ENCODE assay signal across 27 cellular contexts in the genomic region with DNA sequence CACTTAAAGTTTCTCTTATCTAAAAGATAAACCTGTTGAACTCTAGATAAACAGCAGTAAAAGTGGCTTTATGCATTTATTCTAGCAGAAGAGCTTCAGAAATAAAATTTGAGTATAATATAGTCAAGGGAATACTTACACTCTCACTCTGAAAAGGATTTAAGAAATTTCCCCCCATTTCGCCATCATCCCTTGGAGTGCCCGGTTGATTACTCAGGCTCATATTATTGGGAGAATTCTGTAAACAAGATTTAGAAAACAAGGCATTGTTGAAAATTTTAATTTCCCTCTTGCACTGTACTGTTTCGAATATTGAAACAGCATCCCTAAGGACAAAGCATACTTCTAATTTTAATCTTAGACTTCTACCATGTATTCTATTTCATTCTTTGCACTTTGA. TPM values are rescaled to one million over a fixed set of nuclear protein-coding genes. Genes with fewer than 3 reads are reported as not detected.
DNase-seq lines count a peak whose midpoint lies in the region; TF ChIP-seq lines count a peak whose summit lies in the region.
"Had no signal": no experiment of that assay in that cellular context is flagged by ENCODE, and none has a peak within 500 bp of the region (broad histone marks: within the 10 kb centered on the region; RNA-seq: fewer than 3 reads in every experiment).

No MANE protein-coding gene starts in this region.

- CTCF ChIA-PET in HEK293T (lab: Yijun Ruan, JAX): interaction anchor here (0.6 kb wide), 1 partner anchor 841 kb away, joined by 5 read pairs; no protein-coding TSS in a partner anchor

- POLR2A ChIA-PET in HEK293T (lab: Yijun Ruan, JAX): no interaction called here

- TF ChIP-seq CTCF in AG10803 (conservative IDR thresholded peaks at IDR 0.05; ENCODE audit: low read length): no peak
- no peak for TF ChIP-seq CTCF in foreskin fibroblast (IDR thresholded peaks at IDR 0.05; ENCODE audit: low read depth, low read length)

- H3K4me3 ChIP-seq in AG10803 (ENCODE audit: low read length) (no peak overlapping the region), foreskin fibroblast (ENCODE audit: low read depth in 1 of 2, low read length in 2 of 2) (no peak overlapping the region)
- H3K4me3 ChIP-seq: body of pancreas, left ventricle myocardium inferior, SJSA1, spleen, transverse colon had no signal

- peak; percentile 42 for DNase-seq in AG10803 (ENCODE audit: low read depth)
- no peak for DNase-seq in HEK293T (ENCODE audit: extremely low spot score)
- peak; percentile 54 for DNase-seq in amniotic epithelial cell (ENCODE audit: low read depth)
- peak; percentile 44 to 75 for DNase-seq in foreskin fibroblast
- DNase-seq in SK-N-DZ (ENCODE audit: low spot score): no peak
- DNase-seq in SW480 (ENCODE audit: low spot score): no peak
- no peak for DNase-seq in NCI-H1105 (lab: John Stamatoyannopoulos, UW)
- no peak for DNase-seq in NCI-H82 treated with DMSO at 0.1 percent for 48 hours (lab: John Stamatoyannopoulos, UW; ENCODE audit: unreplicated experiment)
- DNase-seq: activated CD4-positive, alpha-beta T cell treated with anti-CD3 and anti-CD28 coated beads, Interleukin-2, amount 50 U/mL, for 1 hour; activated CD4-positive, CD25-positive, alpha-beta regulatory T cell; activated naive CD4-positive, alpha-beta T cell; activated T-cell treated with anti-CD3 and anti-CD28 coated beads, Interleukin-2, amount 50 U/mL, for 72 hours; body of pancreas; CD8-positive, alpha-beta memory T cell; cerebellar nuclear complex; left ventricle myocardium inferior; NCI-H1436; NCI-H2081 treated with DMSO at 0.1 percent for 48 hours; NCI-H345; NCI-H82; posterior cingulate gyrus; right cardiac atrium; spleen; stimulated activated CD4-positive, alpha-beta T cell treated with anti-CD3 and anti-CD28 coated beads, Interleukin-2, amount 100 ng/mL, for 48 hours; transverse colon had no signal

TF ChIP-seq in HEK293T, 16 proteins besides CTCF, POLR2A, EP300 and RAD21:
- TF ChIP-seq L3MBTL2 (conservative IDR thresholded peaks at IDR 0.05) (no peak), ZNF384 (IDR thresholded peaks at IDR 0.05) (0 out of 2 replicates have a peak, but pooled peaks have one; percentile 28)

RNA-seq across cellular contexts. Expression of a gene that starts 34.5 kb away (rescaled TPM):
- not detected in 2 replicates for polyA plus RNA-seq in SK-N-DZ (2014; cell fraction: cytosol; rRNA removed)
- polyA plus RNA-seq in SK-N-DZ (2014; cell fraction: nucleus; rRNA removed): 0.95 TPM in 1 of 2 replicates, not detected in the other
- polyA plus RNA-seq: adipose tissue; CD8-positive, alpha-beta memory T cell; right cardiac atrium had no signal

Comparison
In these comparisons a context has a peak if more than half of its experiments do, and no peak if none do; other contexts are left out.
1. DNase-seq: peak in AG10803 (single experiment), amniotic epithelial cell (single experiment) and foreskin fibroblast (2 of 2); none in HEK293T (single experiment), SK-N-DZ (single experiment), SW480 (single experiment), NCI-H1105 (single experiment) and NCI-H82 treated with DMSO at 0.1 percent for 48 hours (single experiment).